1 cellular context compared by ENCODE assay signal in genomic region chr15:62344806-62345539, GRCh38.
TF ChIP-seq lines count a peak whose summit lies in the region.

No MANE protein-coding gene starts in this region.

TF ChIP-seq in WTC11, 78 proteins besides CTCF, POLR2A, EP300 and RAD21 (continued from another document and continues in another):
- TF ChIP-seq ZNF532 (CRISPR knock-in tag; IDR thresholded peaks at IDR 0.05; ENCODE audit: borderline replicate concordance) (no peak), AR (CRISPR knock-in tag; IDR thresholded peaks at IDR 0.05) (no peak), E2F1 (CRISPR knock-in tag; IDR thresholded peaks at IDR 0.05) (no peak), FOXK1 (CRISPR knock-in tag; IDR thresholded peaks at IDR 0.05) (peak; percentile 55; the same call in 1 of the 2 replicates), ZSCAN18 (CRISPR knock-in tag; IDR thresholded peaks at IDR 0.05) (0 out of 2 replicates have a peak, but pooled peaks have one; percentile 16), ZNF121 (CRISPR knock-in tag; IDR thresholded peaks at IDR 0.05) (no peak), MLX (CRISPR knock-in tag; IDR thresholded peaks at IDR 0.05) (no peak), ETV6 (CRISPR knock-in tag; IDR thresholded peaks at IDR 0.05) (peak; percentile 17; the same call in 1 of the 2 replicates), ZNF281 (CRISPR knock-in tag; IDR thresholded peaks at IDR 0.05) (no peak), ATF1 (CRISPR knock-in tag; IDR thresholded peaks at IDR 0.05) (no peak), AFF4 (CRISPR knock-in tag; IDR thresholded peaks at IDR 0.05; ENCODE audit: borderline replicate concordance) (no peak), MYBL2 (CRISPR knock-in tag; IDR thresholded peaks at IDR 0.05) (no peak), ERG (CRISPR knock-in tag; IDR thresholded peaks at IDR 0.05) (no peak; the same call in 1 of the 2 replicates), HMGXB4 (CRISPR knock-in tag; IDR thresholded peaks at IDR 0.05) (0 out of 2 replicates have a peak, but pooled peaks have one; percentile 51), SMAD3 (CRISPR knock-in tag; IDR thresholded peaks at IDR 0.05; ENCODE audit: borderline replicate concordance) (no peak), FOXJ3 (CRISPR knock-in tag; IDR thresholded peaks at IDR 0.05; ENCODE audit: borderline replicate concordance) (no peak), ATF3 (CRISPR knock-in tag; conservative IDR thresholded peaks at IDR 0.05) (no peak), TP53 (CRISPR knock-in tag; IDR thresholded peaks at IDR 0.05) (no peak), ZMAT4 (CRISPR knock-in tag; IDR thresholded peaks at IDR 0.05) (no peak), HMGA2 (CRISPR knock-in tag; IDR thresholded peaks at IDR 0.05) (no peak), TEAD1 (CRISPR knock-in tag; IDR thresholded peaks at IDR 0.05) (0 out of 2 replicates have a peak, but pooled peaks have one; percentile 35), PRDM15 (CRISPR knock-in tag; IDR thresholded peaks at IDR 0.05) (no peak), SP1 (CRISPR knock-in tag; conservative IDR thresholded peaks at IDR 0.05) (peak; percentile 34; the same call in 1 of the 2 replicates)
